In the genomic region with DNA sequence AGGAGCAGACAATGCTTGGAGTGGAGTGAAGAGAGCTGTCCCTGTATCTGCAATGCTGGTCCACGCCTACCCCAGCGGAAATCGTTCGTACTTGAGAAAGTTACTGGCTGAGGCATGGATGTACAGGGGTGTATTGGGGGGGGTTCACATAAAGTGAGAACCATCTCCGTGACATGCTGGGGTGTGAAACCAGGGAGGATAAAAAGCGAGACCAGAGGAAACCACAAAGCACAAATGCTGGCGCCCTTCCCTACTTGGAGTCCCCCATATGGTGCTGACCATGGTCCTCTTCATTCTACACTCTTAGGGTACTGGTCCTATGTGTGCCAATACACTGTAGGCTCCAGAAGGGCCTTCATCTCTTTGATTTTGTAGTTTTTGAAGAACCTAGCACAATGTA, we compare ENCODE assay signal across 1 cellular context.
TF ChIP-seq lines count a peak whose summit lies in the region.

No MANE protein-coding gene starts in this region.

TF ChIP-seq in HepG2, 621 proteins besides CTCF, POLR2A, EP300 and RAD21 (continued from another document):
- no peak for TF ChIP-seq AHDC1 (CRISPR knock-in tag; IDR thresholded peaks at IDR 0.05; ENCODE audit: borderline replicate concordance)
TF ChIP-seq in HepG2: peak in this region for 0.
